Comparison of ENCODE assay signal across 8 cellular contexts in genomic region chr17:57284984-57285646, GRCh38. TPM values are rescaled to one million over a fixed set of nuclear protein-coding genes. Genes with fewer than 3 reads are reported as not detected.
DNase-seq lines count a peak whose midpoint lies in the region; ATAC-seq, FAIRE-seq and TF ChIP-seq lines count a peak whose summit lies in the region.

No MANE protein-coding gene starts in this region.

- peak overlapping the region; percentile 7 for H3K4me3 ChIP-seq in iPS-18a (ENCODE audit: low read length)

- H3K27ac Mint-ChIP-seq in stimulated activated memory B cell treated with anti-CD40 and anti-IgM and Interleukin-4, amounts not matched to agents 10 μg/mL and 1 μg/mL and 100 μg/mL, for 72 hours, result peak overlapping the region; percentile 73

- H3K27me3 ChIP-seq in iPS-18a (ENCODE audit: control insufficient read depth, insufficient read depth, low read length), result no peaks in the 10 kb centered on the region

- TF ChIP-seq POLR2A in GM12892 (IDR thresholded peaks at IDR 0.05; ENCODE audit: low read depth, low read length), result no peak

- H3K9ac ChIP-seq in iPS-18a (ENCODE audit: low read length), result no peak overlapping the region

- peaks cover 64% of the 10 kb centered on the region for H3K4me1 ChIP-seq in iPS-18a (ENCODE audit: control insufficient read depth, low read depth, low read length)

- peak; percentile 60 for ATAC-seq in HG03159 (IDR thresholded peaks at IDR 0.05; ENCODE audit: unreplicated experiment)
- ATAC-seq in stimulated activated memory B cell treated with anti-CD40 and anti-IgM and Interleukin-4, amounts not matched to agents 10 μg/mL and 1 μg/mL and 100 μg/mL, for 72 hours, result peak; percentile 81

- H3K36me3 ChIP-seq in iPS-18a (ENCODE audit: control insufficient read depth, low read depth, low read length), result peaks cover 6% of the 10 kb centered on the region

- no peaks in the 10 kb centered on the region for H3K9me3 ChIP-seq in iPS-18a (ENCODE audit: control insufficient read depth, low read depth, low read length)

- FAIRE-seq in GM12892 (lab: Jason Lieb, UNC), result no peak

- H3K9me3 Mint-ChIP-seq in stimulated activated memory B cell treated with anti-CD40 and anti-IgM and Interleukin-4, amounts not matched to agents 10 μg/mL and 1 μg/mL and 100 μg/mL, for 72 hours, result no peaks in the 10 kb centered on the region

- peaks cover 43% of the 10 kb centered on the region for H3K36me3 Mint-ChIP-seq in stimulated activated memory B cell treated with anti-CD40 and anti-IgM and Interleukin-4, amounts not matched to agents 10 μg/mL and 1 μg/mL and 100 μg/mL, for 72 hours

- H3K27ac ChIP-seq in iPS-18a (ENCODE audit: low read length), result no peak overlapping the region

- DNase-seq in GM12892 (ENCODE audit: insufficient read length), result peak; percentile 39
- DNase-seq in activated CD4-positive, alpha-beta T cell treated with anti-CD3 and anti-CD28 coated beads for 48 hours, result peak; percentile 62
- DNase-seq in GM03348 (ENCODE audit: low spot score), result no peak
- DNase-seq in ureter (ENCODE audit: low spot score), result no peak
- no peak for DNase-seq in HuH-7 (ENCODE audit: low spot score)

- no peaks in the 10 kb centered on the region for H3K27me3 Mint-ChIP-seq in stimulated activated memory B cell treated with anti-CD40 and anti-IgM and Interleukin-4, amounts not matched to agents 10 μg/mL and 1 μg/mL and 100 μg/mL, for 72 hours

- H3K4me3 Mint-ChIP-seq in stimulated activated memory B cell treated with anti-CD40 and anti-IgM and Interleukin-4, amounts not matched to agents 10 μg/mL and 1 μg/mL and 100 μg/mL, for 72 hours, result peak overlapping the region; percentile 69

- H3K4me1 Mint-ChIP-seq in stimulated activated memory B cell treated with anti-CD40 and anti-IgM and Interleukin-4, amounts not matched to agents 10 μg/mL and 1 μg/mL and 100 μg/mL, for 72 hours, result peaks cover 52% of the 10 kb centered on the region

RNA-seq across cellular contexts. Expression of gene MSI2, which starts 28.8 kb away (rescaled TPM):
- 36.0 TPM for polyA plus RNA-seq in GM12892 (2012; ENCODE audit: missing spikeins)
- 230 TPM for total RNA-seq in ureter

Comparison
In these comparisons a context has a peak if more than half of its experiments do, and no peak if none do; other contexts are left out.
1. DNase-seq: peak in GM12892 (single experiment) and activated CD4-positive, alpha-beta T cell treated with anti-CD3 and anti-CD28 coated beads for 48 hours (single experiment); none in GM03348 (single experiment), ureter (single experiment) and HuH-7 (single experiment).